9 cellular contexts compared by ENCODE assay signal in genomic region chr12:7937867-7938506, GRCh38. TPM values are rescaled to one million over a fixed set of nuclear protein-coding genes. Genes with fewer than 3 reads are reported as not detected.
DNase-seq lines count a peak whose midpoint lies in the region; ATAC-seq and TF ChIP-seq lines count a peak whose summit lies in the region.
"Had no signal": no experiment of that assay in that cellular context is flagged by ENCODE, and none has a peak within 500 bp of the region (broad histone marks: within the 10 kb centered on the region; RNA-seq: fewer than 3 reads in every experiment).

No MANE protein-coding gene starts in this region.

- intact Hi-C loops in activated CD4-positive, alpha-beta memory T cell treated with anti-CD3 and anti-CD28 coated beads for 36 hours (cut with micrococcal nuclease), result loop anchor here (10.0 kb wide), 1 partner anchor 293 kb away; no protein-coding TSS in a partner anchor
- intact Hi-C loops in prostate gland (cut with DNase I), result no loop called here

- H3K9ac ChIP-seq in BLaER1 treated with 17β-estradiol and CSF1 and Interleukin-3, amounts not matched to agents 10 nM and 100 nM, result peak overlapping the region; percentile 42 to 83 (median 71); a peak in 21 of 22 replicates

- no peak for TF ChIP-seq POLR2A in prostate gland (IDR thresholded peaks at IDR 0.05)

- CTCF ChIA-PET in activated CD4-positive, alpha-beta memory T cell treated with anti-CD3 and anti-CD28 coated beads for 36 hours (lab: Charles Lee), result interaction anchor here (5.6 to 8.6 kb wide), 3 partner anchors 22 to 56 kb away, joined by 47 to 161 read pairs (median 135); no protein-coding TSS in a partner anchor

- peaks cover 8% of the 10 kb centered on the region for H3K4me1 Mint-ChIP-seq in activated CD4-positive, alpha-beta memory T cell treated with anti-CD3 and anti-CD28 coated beads for 36 hours (ENCODE audit: low read depth)
- H3K4me1 Mint-ChIP-seq in T-helper 17 cell, result peaks cover 8% of the 10 kb centered on the region

- H3K27me3 Mint-ChIP-seq in activated CD4-positive, alpha-beta memory T cell treated with anti-CD3 and anti-CD28 coated beads for 36 hours, result no peaks in the 10 kb centered on the region
- no peaks in the 10 kb centered on the region for H3K27me3 Mint-ChIP-seq in T-helper 17 cell

- peaks cover 26 to 37% (median 30%) of the 10 kb centered on the region in 10 experiments for H3K4me1 ChIP-seq in BLaER1 treated with 17β-estradiol and CSF1 and Interleukin-3, amounts not matched to agents 10 nM and 100 nM
- H3K4me1 ChIP-seq in prostate gland (replicated peaks), result no peaks in the 10 kb centered on the region

- 14% methylated on average over 4 of the region's 4 CpGs for WGBS in prostate gland

- H3K27ac Mint-ChIP-seq in activated CD4-positive, alpha-beta memory T cell treated with anti-CD3 and anti-CD28 coated beads for 36 hours, result peak overlapping the region; percentile 54
- no peak overlapping the region for H3K27ac Mint-ChIP-seq in T-helper 17 cell

- TF ChIP-seq CTCF in prostate gland (IDR thresholded peaks at IDR 0.05), result no peak

- H3K36me3 ChIP-seq in BLaER1 treated with 17β-estradiol and CSF1 and Interleukin-3, amounts not matched to agents 10 nM and 100 nM, result peaks cover 19 to 28% (median 24%) of the 10 kb centered on the region in 11 experiments
- H3K36me3 ChIP-seq in prostate gland, result no peaks in the 10 kb centered on the region

- H3K4me3 Mint-ChIP-seq in activated CD4-positive, alpha-beta memory T cell treated with anti-CD3 and anti-CD28 coated beads for 36 hours, result no peak overlapping the region
- H3K4me3 Mint-ChIP-seq in T-helper 17 cell, result no peak overlapping the region

- H3K4me3 ChIP-seq in BLaER1 treated with 17β-estradiol and CSF1 and Interleukin-3, amounts not matched to agents 10 nM and 100 nM, result peak overlapping the region in 5 of 10 experiments; percentile 19 to 43 (median 24); a peak in 7 of 20 replicates
- H3K4me3 ChIP-seq in prostate gland, result no peak overlapping the region
- H3K4me3 ChIP-seq: lung had no signal

- ATAC-seq in GM21447 (IDR thresholded peaks at IDR 0.05; ENCODE audit: unreplicated experiment) (no peak), T-helper 17 cell (no peak)

- no peaks in the 10 kb centered on the region for H3K9me3 Mint-ChIP-seq in activated CD4-positive, alpha-beta memory T cell treated with anti-CD3 and anti-CD28 coated beads for 36 hours

- no peaks in the 10 kb centered on the region for H3K36me3 Mint-ChIP-seq in activated CD4-positive, alpha-beta memory T cell treated with anti-CD3 and anti-CD28 coated beads for 36 hours
- H3K36me3 Mint-ChIP-seq in T-helper 17 cell (ENCODE audit: low read depth), result no peaks in the 10 kb centered on the region

- DNase-seq in HT1080 (ENCODE audit: low read depth) (peak; percentile 32), lung microvascular endothelial cell (ENCODE audit: low read depth in 2 of 2) (peak; percentile 71 to 84), prostate gland (ENCODE audit: low spot score) (no peak), nucleus accumbens (lab: John Stamatoyannopoulos, UW) (no peak), T-helper 17 cell (no peak)
- DNase-seq in activated CD4-positive, alpha-beta memory T cell treated with anti-CD3 and anti-CD28 coated beads for 36 hours, result peak; percentile 70

- H3K9me3 ChIP-seq in BLaER1 treated with 17β-estradiol and CSF1 and Interleukin-3, amounts not matched to agents 10 nM and 100 nM (replicated peaks in 1 of 11), result peaks cover 0 to 10% (median 0%) of the 10 kb centered on the region in 11 experiments; a peak in 3 of 22 replicates
- no peaks in the 10 kb centered on the region for H3K9me3 ChIP-seq in prostate gland
- no peaks in the 10 kb centered on the region for H3K9me3 ChIP-seq in T-helper 17 cell (ENCODE audit: control insufficient read depth, low read length, poor library complexity, severe bottlenecking)

- H3K27ac ChIP-seq in BLaER1 treated with 17β-estradiol and CSF1 and Interleukin-3, amounts not matched to agents 10 nM and 100 nM, result peak overlapping the region; percentile 71 to 96 (median 93)
- no peak overlapping the region for H3K27ac ChIP-seq in prostate gland

- no peaks in the 10 kb centered on the region for H3K27me3 ChIP-seq in BLaER1 treated with 17β-estradiol and CSF1 and Interleukin-3, amounts not matched to agents 10 nM and 100 nM
- H3K27me3 ChIP-seq in prostate gland (replicated peaks; ENCODE audit: insufficient read depth), result no peaks in the 10 kb centered on the region

- POLR2A ChIA-PET in activated CD4-positive, alpha-beta memory T cell treated with anti-CD3 and anti-CD28 coated beads for 36 hours (lab: Charles Lee), result interaction anchor here (7.4 to 8.0 kb wide), 2 partner anchors 23 to 32 kb away, joined by 185 to 254 read pairs; no protein-coding TSS in a partner anchor

- H3K4me2 ChIP-seq in BLaER1 treated with 17β-estradiol and CSF1 and Interleukin-3, amounts not matched to agents 10 nM and 100 nM, result peak overlapping the region; percentile 48 to 89 (median 81)

- peaks cover 27 to 30% (median 29%) of the 10 kb centered on the region in 11 experiments for H4K20me1 ChIP-seq in BLaER1 treated with 17β-estradiol and CSF1 and Interleukin-3, amounts not matched to agents 10 nM and 100 nM

RNA-seq across cellular contexts. Expression of gene SLC2A3, which starts 2.0 kb away (rescaled TPM):
- 12.0 and 17.0 TPM in 2 replicates for total RNA-seq in HT1080 (2014; rRNA removed; shearing (Covaris generic))
- 23.2 and 26.8 TPM in 2 replicates for polyA plus RNA-seq in HT1080 (2015; cell fraction: cytosol; rRNA removed)
- 70.5 and 83.6 TPM in 2 replicates for polyA plus RNA-seq in HT1080 (2015; cell fraction: nucleus; rRNA removed)
- 100 to 1,000 TPM; 310 to 315 TPM for total RNA-seq in activated CD4-positive, alpha-beta memory T cell treated with anti-CD3 and anti-CD28 coated beads for 36 hours
- total RNA-seq in lung microvascular endothelial cell, result 20.2 and 41.0 TPM in 2 replicates
- 10 to 100 TPM in 1 of 2 donors, 1 to 10 TPM in 1; 4.1 to 21.2 TPM for total RNA-seq in prostate gland
- 100 to 1,000 TPM; 689 to 766 TPM for total RNA-seq in T-helper 17 cell

Comparison
In these comparisons a context has a peak if more than half of its experiments do, and no peak if none do; other contexts are left out.
1. H3K27ac ChIP-seq: peak in BLaER1 treated with 17β-estradiol and CSF1 and Interleukin-3, amounts not matched to agents 10 nM and 100 nM (11 of 11); none in prostate gland (0 of 2).
2. DNase-seq: peak in HT1080 (single experiment), activated CD4-positive, alpha-beta memory T cell treated with anti-CD3 and anti-CD28 coated beads for 36 hours (single experiment) and lung microvascular endothelial cell (2 of 2); none in prostate gland (single experiment), nucleus accumbens (0 of 56) and T-helper 17 cell (0 of 3).